ENCODE assay signal across 1 cellular context in genomic region chr6:124482071-124482491, GRCh38.
TF ChIP-seq lines count a peak whose summit lies in the region.

No MANE protein-coding gene starts in this region.

TF ChIP-seq in HEK293, 187 proteins besides CTCF, POLR2A, EP300 and RAD21 (continued from another document):
- TF ChIP-seq ZNF449 (tag by site-specific recombination; IDR thresholded peaks at IDR 0.05) (0 out of 2 replicates have a peak, but pooled peaks have one; percentile 23), HOXD13 (CRISPR knock-in tag; IDR thresholded peaks at IDR 0.05; ENCODE audit: borderline replicate concordance) (peak; percentile 89; the same call in 1 of the 2 replicates), ZNF184 (tag by site-specific recombination; IDR thresholded peaks at IDR 0.05) (no peak), KLF10 (tag by site-specific recombination; IDR thresholded peaks at IDR 0.05) (peak; percentile 71), ZNF843 (tag by site-specific recombination; IDR thresholded peaks at IDR 0.05) (peak; percentile 96), ZNF140 (tag by site-specific recombination; IDR thresholded peaks at IDR 0.05) (no peak), KLF16 (tag by site-specific recombination; IDR thresholded peaks at IDR 0.05) (peak; percentile 32; the same call in 1 of the 2 replicates), MZF1 (tag by site-specific recombination; IDR thresholded peaks at IDR 0.05; ENCODE audit: borderline replicate concordance) (peak; percentile 62; the same call in 1 of the 2 replicates), ZNF394 (tag by site-specific recombination; IDR thresholded peaks at IDR 0.05; ENCODE audit: borderline replicate concordance) (peak; percentile 82), PRDM10 (tag by site-specific recombination; IDR thresholded peaks at IDR 0.05) (peak; percentile 17; the same call in 1 of the 2 replicates), ZNF157 (tag by site-specific recombination; IDR thresholded peaks at IDR 0.05) (no peak), OVOL3 (tag by site-specific recombination; IDR thresholded peaks at IDR 0.05) (peak; percentile 84), IKZF3 (tag by site-specific recombination; IDR thresholded peaks at IDR 0.05) (0 out of 2 replicates have a peak, but pooled peaks have one; percentile 63), ZBTB17 (tag by site-specific recombination; IDR thresholded peaks at IDR 0.05) (peak; percentile 51; the same call in 1 of the 2 replicates), PRDM4 (tag by site-specific recombination; IDR thresholded peaks at IDR 0.05) (peak; percentile 84), TSHZ1 (tag by site-specific recombination; IDR thresholded peaks at IDR 0.05; ENCODE audit: borderline replicate concordance) (no peak), ZBTB8A (tag by site-specific recombination; IDR thresholded peaks at IDR 0.05) (peak; percentile 33; the same call in 1 of the 2 replicates), ZNF18 (tag by site-specific recombination; IDR thresholded peaks at IDR 0.05) (peak; percentile 79), ZNF121 (tag by site-specific recombination; IDR thresholded peaks at IDR 0.05) (0 out of 2 replicates have a peak, but pooled peaks have one; percentile 16), GLIS2 (tag by site-specific recombination; IDR thresholded peaks at IDR 0.05) (no peak), EGR2 (tag by site-specific recombination; IDR thresholded peaks at IDR 0.05; ENCODE audit: low read depth) (no peak), ZSCAN30 (tag by site-specific recombination; IDR thresholded peaks at IDR 0.05) (peak; percentile 89), GLI2 (tag by site-specific recombination; IDR thresholded peaks at IDR 0.05; ENCODE audit: borderline replicate concordance, low read depth) (peak; percentile 82), ZNF580 (tag by site-specific recombination; IDR thresholded peaks at IDR 0.05) (peak; percentile 82), ZNF10 (tag by site-specific recombination; IDR thresholded peaks at IDR 0.05) (0 out of 2 replicates have a peak, but pooled peaks have one; percentile 18), OSR2 (tag by site-specific recombination; IDR thresholded peaks at IDR 0.05) (peak; percentile 89), ZBTB26 (tag by site-specific recombination; optimal IDR thresholded peaks at IDR 0.05) (no peak), FEZF1 (tag by site-specific recombination; IDR thresholded peaks at IDR 0.05) (peak; percentile 84), ATF2 (tag by site-specific recombination; IDR thresholded peaks at IDR 0.05; ENCODE audit: low read depth) (no peak), KLF8 (tag by site-specific recombination; IDR thresholded peaks at IDR 0.05) (peak; percentile 50; the same call in 1 of the 2 replicates), BCL6B (tag by site-specific recombination; IDR thresholded peaks at IDR 0.05) (peak; percentile 73; the same call in 1 of the 2 replicates), SP7 (tag by site-specific recombination; IDR thresholded peaks at IDR 0.05) (0 out of 2 replicates have a peak, but pooled peaks have one; percentile 18)
